Comparison of ENCODE assay signal across 1 cellular context in the genomic region with DNA sequence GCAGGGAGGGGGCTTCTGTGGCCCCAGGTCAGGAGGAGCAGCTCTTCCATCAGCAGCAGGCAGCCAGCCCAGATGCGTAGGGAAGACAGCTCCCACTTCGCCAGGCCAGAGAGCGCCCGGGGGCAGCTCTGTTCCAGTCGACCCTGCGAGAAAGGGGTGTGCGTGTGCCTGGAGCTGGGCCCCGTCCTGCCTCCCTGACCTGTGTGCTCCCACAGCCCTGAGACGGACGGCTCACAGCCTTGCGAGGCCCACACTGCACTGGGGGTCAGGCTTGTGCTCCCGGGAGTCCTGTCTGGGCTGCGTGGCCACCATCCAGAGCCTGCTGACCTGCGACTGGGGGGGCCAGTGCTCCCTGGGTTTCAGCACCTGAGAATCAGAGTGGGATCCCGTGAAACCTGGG.
TF ChIP-seq lines count a peak whose summit lies in the region.

No MANE protein-coding gene starts in this region.

TF ChIP-seq in HepG2, 621 proteins besides CTCF, POLR2A, EP300 and RAD21:
- TF ChIP-seq ZNF263 (CRISPR knock-in tag; IDR thresholded peaks at IDR 0.05) (0 out of 2 replicates have a peak, but pooled peaks have one; percentile 12), PCBP1 (IDR thresholded peaks at IDR 0.05; ENCODE audit: borderline replicate concordance, low read depth, low read length) (peak; percentile 15; the same call in 1 of the 2 replicates), XRCC5 (optimal IDR thresholded peaks at IDR 0.05; ENCODE audit: low read length) (no peak)
